ENCODE assay signal across 8 cellular contexts in the genomic region with DNA sequence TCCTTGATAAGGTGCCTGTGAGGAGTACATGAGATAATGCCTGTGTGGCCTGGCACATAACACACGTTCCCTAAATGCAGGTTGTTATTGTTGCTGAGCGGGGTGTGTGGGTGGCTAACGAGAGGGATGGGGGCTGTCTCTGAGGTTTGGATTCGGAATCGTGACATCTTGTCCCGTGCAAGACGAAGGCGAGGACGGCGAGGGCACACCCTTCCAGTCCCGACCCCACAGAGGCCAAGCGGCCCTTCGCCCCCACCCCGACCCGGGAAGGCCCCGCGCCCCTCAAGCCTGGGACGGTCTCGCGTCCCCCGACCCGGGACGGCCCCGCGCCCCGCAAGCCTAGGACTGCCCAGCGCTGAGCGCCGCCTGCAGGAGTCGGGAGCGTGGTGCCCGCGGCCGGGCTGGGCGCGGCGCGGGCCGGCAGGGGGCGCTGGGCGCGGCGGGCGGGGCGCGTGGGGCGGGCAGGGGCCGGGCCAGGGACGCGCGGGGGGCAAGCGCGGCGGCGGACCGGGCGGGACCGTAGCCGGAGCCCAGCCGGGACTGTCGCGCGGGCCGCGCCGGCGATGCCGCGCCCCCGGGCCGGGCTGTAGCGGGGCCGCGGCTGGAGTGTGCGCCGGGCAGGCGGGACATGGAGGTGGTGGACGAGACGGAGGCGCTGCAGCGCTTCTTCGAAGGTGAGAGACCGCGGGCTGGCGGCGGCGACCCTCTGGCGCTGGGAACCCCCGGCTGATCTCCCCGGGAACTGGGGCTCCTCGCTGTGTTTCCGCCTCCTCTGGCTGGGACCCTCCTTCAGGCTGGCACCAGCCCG. TPM values are rescaled to one million over a fixed set of nuclear protein-coding genes. Genes with fewer than 3 reads are reported as not detected.
DNase-seq lines count a peak whose midpoint lies in the region; ATAC-seq and TF ChIP-seq lines count a peak whose summit lies in the region.

A gene (plus strand): TSS at position 520 of the 808 bp plus-strand sequence. CDS start 109 bp downstream, at position 629.

- POLR2A ChIA-PET in IMR-90 (lab: Charles Lee; ENCODE audit: unreplicated experiment), result no interaction called here

- peaks cover 51% of the 10 kb centered on the region for H3K27me3 Mint-ChIP-seq in central memory CD8-positive, alpha-beta T cell

- H3K4ac ChIP-seq in IMR-90 (ENCODE audit: low read depth, low read length), result no peak within 1 kb of the TSS; the same call in 1 of the 2 replicates

- H3K4me3 ChIP-seq in IMR-90 (ENCODE audit: insufficient read depth, low read depth, low read length), result peak within 1 kb of the TSS; percentile 71

- peak within 1 kb of the TSS; percentile 86 for H3K4me2 ChIP-seq in IMR-90 (ENCODE audit: low read depth, low read length)

- in situ Hi-C loops in IMR-90 (cut with MboI; ENCODE audit: low sequenced_read_pairs), result no loop called here

- dilution Hi-C loops in IMR-90 (cut with HindIII; ENCODE audit: low sequenced_read_pairs, unreplicated experiment), result no loop called here

- no peaks in the 10 kb centered on the region for H4K20me1 ChIP-seq in IMR-90 (ENCODE audit: insufficient read depth, low read length)

- H2BK120ac ChIP-seq in IMR-90 (ENCODE audit: low read depth, low read length), result no peak within 1 kb of the TSS

- H2AK9ac ChIP-seq in IMR-90 (replicated peaks; ENCODE audit: low read depth, low read length, poor library complexity), result peak within 1 kb of the TSS; percentile 56

- H3K79me1 ChIP-seq in IMR-90 (ENCODE audit: low read depth in 1 of 2, low read length in 2 of 2), result 0 out of 4 replicates have a peak, but pooled peaks cover 0 to 3% of the 10 kb centered on the region in 2 experiments

- H3K27ac Mint-ChIP-seq in central memory CD8-positive, alpha-beta T cell (ENCODE audit: low read depth), result peak within 1 kb of the TSS; percentile 49

- no peak within 1 kb of the TSS for H3K14ac ChIP-seq in IMR-90 (replicated peaks; ENCODE audit: low read depth, low read length)

- CTCF ChIA-PET in IMR-90 (lab: Yijun Ruan, JAX), result no interaction called here

- H4K91ac ChIP-seq in IMR-90 (ENCODE audit: insufficient read depth, low read depth, low read length), result no peak within 1 kb of the TSS

- peaks cover 22% of the 10 kb centered on the region for H3K4me1 Mint-ChIP-seq in central memory CD8-positive, alpha-beta T cell

- no peaks in the 10 kb centered on the region for H3K9me3 ChIP-seq in IMR-90 (ENCODE audit: control insufficient read depth, insufficient read depth, low read length)

- H3K27ac ChIP-seq in IMR-90 (ENCODE audit: insufficient read depth, low read length), result peak within 1 kb of the TSS; percentile 29; the same call in 1 of the 2 replicates

- peaks cover 15% of the 10 kb centered on the region for H3K4me1 ChIP-seq in IMR-90 (ENCODE audit: control insufficient read depth, insufficient read depth, low read length)

- H2BK5ac ChIP-seq in IMR-90 (ENCODE audit: low read depth, low read length, poor library complexity, severe bottlenecking), result no peak within 1 kb of the TSS

- 0 out of 2 replicates have a peak within 1 kb of the TSS, but pooled peaks have one; percentile 28 for H4K5ac ChIP-seq in IMR-90 (ENCODE audit: low read depth, low read length)

- peak; percentile 82 for TF ChIP-seq CTCF in IMR-90 (conservative IDR thresholded peaks at IDR 0.05; ENCODE audit: low read depth, low read length)

- H3K36me3 ChIP-seq in IMR-90 (ENCODE audit: control insufficient read depth, insufficient read depth, low read length), result no peaks in the 10 kb centered on the region

- no peak within 1 kb of the TSS for H3K56ac ChIP-seq in IMR-90 (ENCODE audit: extremely low read depth, insufficient read depth, low read length)

- H2BK20ac ChIP-seq in IMR-90 (ENCODE audit: low read depth, low read length), result no peak within 1 kb of the TSS

- H2BK15ac ChIP-seq in IMR-90 (ENCODE audit: low read depth, low read length), result no peak within 1 kb of the TSS

- peaks cover 3% of the 10 kb centered on the region; the same call in 1 of the 2 replicates for H3K27me3 ChIP-seq in IMR-90 (ENCODE audit: control insufficient read depth, insufficient read depth, low read length)

- TF ChIP-seq POLR2A in IMR-90 (IDR thresholded peaks at IDR 0.05; ENCODE audit: low read depth, low read length), result no peak

- no peak within 1 kb of the TSS for H3K18ac ChIP-seq in IMR-90 (ENCODE audit: low read depth, low read length)

- TF ChIP-seq RAD21 in IMR-90 (IDR thresholded peaks at IDR 0.05; ENCODE audit: low read length), result peak; percentile 41; the same call in 1 of the 2 replicates

- no peaks in the 10 kb centered on the region for H3K9me1 ChIP-seq in IMR-90 (ENCODE audit: insufficient read depth, low read length)

- DNase-seq in ELR (ENCODE audit: low read depth), result peak; percentile 63
- DNase-seq in IMR-90, result peak; percentile 14
- peak; percentile 67 for DNase-seq in activated CD4-positive, CD25-positive, alpha-beta regulatory T cell treated with anti-CD3 and anti-CD28 coated beads, Interleukin-2, amount 50 U/mL, for 72 hours
- peak in 1 of 2 donors; percentile 41 for DNase-seq in central memory CD8-positive, alpha-beta T cell (ENCODE audit: low spot score in 2 of 2)
- DNase-seq in left kidney (ENCODE audit: low read depth, low spot score), result peak; percentile 78
- peak; percentile 32 to 65 for DNase-seq in stimulated activated CD4-positive, alpha-beta T cell treated with anti-CD3 and anti-CD28 coated beads, Interleukin-4, amount 100 ng/mL, for 4 hours
- no peak for DNase-seq in KG1 (lab: John Stamatoyannopoulos, UW)
- no peak for DNase-seq in DMS153 (lab: John Stamatoyannopoulos, UW)

- H2AK5ac ChIP-seq in IMR-90 (ENCODE audit: low read depth, low read length), result peak within 1 kb of the TSS; percentile 1; the same call in 1 of the 2 replicates

- BruUV-seq in IMR-90 (replicated peaks; lab: Mats Ljungman, UMichigan), result no TSS peak

- H2AFZ ChIP-seq in IMR-90 (replicated peaks; ENCODE audit: low read length, poor library complexity), result peak within 1 kb of the TSS; percentile 88

- peak within 1 kb of the TSS; percentile 77 for H3K4me3 Mint-ChIP-seq in central memory CD8-positive, alpha-beta T cell

- H3K9ac ChIP-seq in IMR-90 (ENCODE audit: low read depth, low read length), result peak within 1 kb of the TSS; percentile 64

- ATAC-seq in IMR-90 (ENCODE audit: low read depth), result peak; percentile 92
- peak; percentile 63 for ATAC-seq in central memory CD8-positive, alpha-beta T cell (replicated peaks; ENCODE audit: extremely low read depth, poor library complexity, severe bottlenecking)

- intact Hi-C loops in IMR-90 (cut with micrococcal nuclease), result loop anchor here (1.0 kb wide), 1 partner anchor 24 kb away; no protein-coding TSS in a partner anchor

- peak within 1 kb of the TSS; percentile 66 to 70; a peak in 1 of 4 replicates for H4K8ac ChIP-seq in IMR-90 (ENCODE audit: low read depth in 2 of 2, low read length in 2 of 2)

- no peaks in the 10 kb centered on the region for H3K36me3 Mint-ChIP-seq in central memory CD8-positive, alpha-beta T cell (ENCODE audit: insufficient read depth)

- peak within 1 kb of the TSS; percentile 71 for H3K23ac ChIP-seq in IMR-90 (ENCODE audit: low read depth, low read length)

- no peaks in the 10 kb centered on the region for H3K9me3 Mint-ChIP-seq in central memory CD8-positive, alpha-beta T cell

- 0% methylated on average over 31 of the region's 93 CpGs; no CpG with 5 or more reads in 1 of the 2 experiments for WGBS in IMR-90 (ENCODE audit: extremely low coverage in 2 of 2, insufficient read length in 1 of 2), 2 experiments

TF ChIP-seq in IMR-90, 13 proteins besides CTCF, POLR2A, EP300 and RAD21:
- no peak for TF ChIP-seq MXI1 (IDR thresholded peaks at IDR 0.05; ENCODE audit: borderline replicate concordance, low read depth, low read length)
- no peak for TF ChIP-seq BHLHE40 (IDR thresholded peaks at IDR 0.05; ENCODE audit: low read depth, low read length)
- peak; percentile 27 for TF ChIP-seq SMC3 (IDR thresholded peaks at IDR 0.05; ENCODE audit: low read depth, low read length)
- TF ChIP-seq, protein P1, sequence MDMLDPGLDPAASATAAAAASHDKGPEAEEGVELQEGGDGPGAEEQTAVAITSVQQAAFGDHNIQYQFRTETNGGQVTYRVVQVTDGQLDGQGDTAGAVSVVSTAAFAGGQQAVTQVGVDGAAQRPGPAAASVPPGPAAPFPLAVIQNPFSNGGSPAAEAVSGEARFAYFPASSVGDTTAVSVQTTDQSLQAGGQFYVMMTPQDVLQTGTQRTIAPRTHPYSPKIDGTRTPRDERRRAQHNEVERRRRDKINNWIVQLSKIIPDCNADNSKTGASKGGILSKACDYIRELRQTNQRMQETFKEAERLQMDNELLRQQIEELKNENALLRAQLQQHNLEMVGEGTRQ (IDR thresholded peaks at IDR 0.05; ENCODE audit: low read depth, low read length), result no peak
- peak; percentile 85; the same call in 1 of the 2 replicates for TF ChIP-seq MAZ (IDR thresholded peaks at IDR 0.05; ENCODE audit: borderline replicate concordance, low read depth, low read length)

RNA-seq across cellular contexts. Expression of the gene that starts here (rescaled TPM):
- total RNA-seq in IMR-90 (2012; rRNA removed), result 1.6 and 1.7 TPM in 2 replicates
- polyA plus RNA-seq in IMR-90 (2012; rRNA removed), result 10.6 and 10.7 TPM in 2 replicates
- 6.1 and 9.3 TPM in 2 replicates for polyA plus RNA-seq in IMR-90 (2012; cell fraction: cytosol; rRNA removed)
- polyA plus RNA-seq in IMR-90 (2012; cell fraction: nucleus; rRNA removed; ENCODE audit: low replicate concordance), result 31.2 and 47.2 TPM in 2 replicates

Comparison
In these comparisons a context has a peak if more than half of its experiments do, and no peak if none do; other contexts are left out.
1. DNase-seq: peak in ELR (single experiment), IMR-90 (single experiment), activated CD4-positive, CD25-positive, alpha-beta regulatory T cell treated with anti-CD3 and anti-CD28 coated beads, Interleukin-2, amount 50 U/mL, for 72 hours (single experiment), left kidney (single experiment) and stimulated activated CD4-positive, alpha-beta T cell treated with anti-CD3 and anti-CD28 coated beads, Interleukin-4, amount 100 ng/mL, for 4 hours (2 of 2); none in KG1 (single experiment) and DMS153 (single experiment).